ENCODE assay signal across 22 cellular contexts in the genomic region with DNA sequence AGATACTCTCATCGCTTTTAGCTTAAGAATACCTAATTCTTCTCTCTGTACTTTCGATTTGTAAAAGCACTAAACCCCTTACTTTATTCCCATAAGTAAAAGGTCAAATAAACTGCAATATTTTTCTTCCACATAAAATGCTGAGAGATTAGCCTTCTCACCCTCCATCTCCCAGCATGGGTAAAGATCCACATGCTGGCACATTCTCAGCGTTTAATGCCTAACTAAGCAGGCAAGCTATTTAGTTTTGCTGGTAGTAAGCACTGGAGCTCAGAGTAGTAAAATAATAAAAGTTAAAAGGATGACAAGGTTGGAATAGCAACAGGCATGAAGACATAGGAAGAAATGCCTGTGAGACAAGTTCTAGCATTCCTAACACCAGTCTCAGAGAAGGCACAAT.
"Had no signal": no experiment of that assay in that cellular context is flagged by ENCODE, and none has a peak within 500 bp of the region (broad histone marks: within the 10 kb centered on the region; RNA-seq: fewer than 3 reads in every experiment).

No MANE protein-coding gene starts in this region.

- H3K36me3 ChIP-seq: upper lobe of right lung had no signal

- H3K27ac ChIP-seq: body of pancreas, upper lobe of right lung, VCaP had no signal

- DNase-seq: activated CD4-positive, alpha-beta memory T cell treated with anti-CD3 and anti-CD28 coated beads, Interleukin-2, amount 10 ng/mL, durations not matched to agents 7 days and 5 days; activated CD4-positive, alpha-beta T cell treated with anti-CD3 and anti-CD28 coated beads, Interleukin-2, amount 10 ng/mL, durations not matched to agents 24 days and 14 days; activated effector memory CD4-positive, alpha-beta T cell treated with anti-CD3 and anti-CD28 coated beads, Interleukin-2, amount 50 U/mL, for 16 hours; activated naive CD4-positive, alpha-beta T cell treated with anti-CD3 and anti-CD28 coated beads, Interleukin-2, amount 10 ng/mL, durations not matched to agents 7 days and 5 days; activated naive CD8-positive, alpha-beta T cell treated with anti-CD3 and anti-CD28 coated beads, Interleukin-2, amount 50 U/mL, for 24 hours; activated T-cell treated with anti-CD3 and anti-CD28 coated beads for 4 hours; body of pancreas; dermis blood vessel endothelial cell; effector CD8-positive, alpha-beta T cell; foreskin melanocyte; mesenchymal stem cell; naive B cell; posterior cingulate gyrus; stimulated activated CD4-positive, alpha-beta T cell treated with anti-CD3 and anti-CD28 coated beads, Interleukin-4, amount 100 ng/mL, for 24 hours; stimulated activated naive CD8-positive, alpha-beta T cell treated with anti-CD3 and anti-CD28 coated beads, Interleukin-15, Interleukin-2, amounts not matched to agents 100 U/mL and 50 U/mL, for 24 hours; T-cell; upper lobe of right lung had no signal

- ATAC-seq: activated CD4-positive, CD25-positive, alpha-beta regulatory T cell treated with anti-CD3 and anti-CD28 coated beads, Interleukin-2, amount 50 U/mL, for 24 hours; activated naive CD8-positive, alpha-beta T cell treated with anti-CD3 and anti-CD28 coated beads, Interleukin-2, amount 50 U/mL, for 24 hours; body of pancreas; esophagus mucosa; stimulated activated naive CD8-positive, alpha-beta T cell treated with anti-CD3 and anti-CD28 coated beads, Interleukin-15, Interleukin-2, amounts not matched to agents 100 U/mL and 50 U/mL, for 24 hours; T-cell; upper lobe of right lung had no signal

- H3K36me3 Mint-ChIP-seq: activated naive CD4-positive, alpha-beta T cell treated with anti-CD3 and anti-CD28 coated beads, Interleukin-2, amount 10 ng/mL, durations not matched to agents 7 days and 5 days; naive B cell; T-cell had no signal

- H3K4me1 Mint-ChIP-seq: activated CD4-positive, alpha-beta memory T cell treated with anti-CD3 and anti-CD28 coated beads, Interleukin-2, amount 10 ng/mL, durations not matched to agents 7 days and 5 days; activated CD4-positive, alpha-beta T cell treated with anti-CD3 and anti-CD28 coated beads, Interleukin-2, amount 10 ng/mL, durations not matched to agents 24 days and 14 days; activated naive CD4-positive, alpha-beta T cell treated with anti-CD3 and anti-CD28 coated beads, Interleukin-2, amount 10 ng/mL, durations not matched to agents 7 days and 5 days; activated naive CD8-positive, alpha-beta T cell treated with anti-CD3 and anti-CD28 coated beads, Interleukin-2, amount 50 U/mL, for 24 hours; naive B cell; T-cell had no signal

- H3K4me3 ChIP-seq: body of pancreas, upper lobe of right lung had no signal

- H3K9me3 ChIP-seq: body of pancreas, upper lobe of right lung had no signal

- H3K27me3 Mint-ChIP-seq: activated CD4-positive, alpha-beta memory T cell treated with anti-CD3 and anti-CD28 coated beads, Interleukin-2, amount 10 ng/mL, durations not matched to agents 7 days and 5 days; activated CD4-positive, alpha-beta T cell treated with anti-CD3 and anti-CD28 coated beads, Interleukin-2, amount 10 ng/mL, durations not matched to agents 24 days and 14 days; activated naive CD4-positive, alpha-beta T cell treated with anti-CD3 and anti-CD28 coated beads, Interleukin-2, amount 10 ng/mL, durations not matched to agents 7 days and 5 days; activated naive CD8-positive, alpha-beta T cell treated with anti-CD3 and anti-CD28 coated beads, Interleukin-2, amount 50 U/mL, for 24 hours; T-cell had no signal

- H3K9me3 Mint-ChIP-seq: activated CD4-positive, alpha-beta T cell treated with anti-CD3 and anti-CD28 coated beads, Interleukin-2, amount 10 ng/mL, durations not matched to agents 24 days and 14 days; activated naive CD4-positive, alpha-beta T cell treated with anti-CD3 and anti-CD28 coated beads, Interleukin-2, amount 10 ng/mL, durations not matched to agents 7 days and 5 days; activated naive CD8-positive, alpha-beta T cell treated with anti-CD3 and anti-CD28 coated beads, Interleukin-2, amount 50 U/mL, for 24 hours; neural crest cell; T-helper 2 cell treated with Interferon-gamma antibody and Interleukin-4, amounts not matched to agents 5 μg/mL and 100 μg/mL, for 36 hours had no signal

- H3K4me1 ChIP-seq: body of pancreas, upper lobe of right lung had no signal

- H3K4me3 Mint-ChIP-seq: activated CD4-positive, alpha-beta memory T cell treated with anti-CD3 and anti-CD28 coated beads, Interleukin-2, amount 10 ng/mL, durations not matched to agents 7 days and 5 days; activated CD4-positive, alpha-beta T cell treated with anti-CD3 and anti-CD28 coated beads, Interleukin-2, amount 10 ng/mL, durations not matched to agents 24 days and 14 days; activated naive CD4-positive, alpha-beta T cell treated with anti-CD3 and anti-CD28 coated beads, Interleukin-2, amount 10 ng/mL, durations not matched to agents 7 days and 5 days; activated naive CD8-positive, alpha-beta T cell treated with anti-CD3 and anti-CD28 coated beads, Interleukin-2, amount 50 U/mL, for 24 hours; naive B cell; neural crest cell; T-cell; T-helper 2 cell treated with Interferon-gamma antibody and Interleukin-4, amounts not matched to agents 5 μg/mL and 100 μg/mL, for 36 hours had no signal

- H3K27me3 ChIP-seq: body of pancreas, upper lobe of right lung had no signal

- H3K27ac Mint-ChIP-seq: activated CD4-positive, alpha-beta memory T cell treated with anti-CD3 and anti-CD28 coated beads, Interleukin-2, amount 10 ng/mL, durations not matched to agents 7 days and 5 days; activated CD4-positive, alpha-beta T cell treated with anti-CD3 and anti-CD28 coated beads, Interleukin-2, amount 10 ng/mL, durations not matched to agents 24 days and 14 days; activated naive CD4-positive, alpha-beta T cell treated with anti-CD3 and anti-CD28 coated beads, Interleukin-2, amount 10 ng/mL, durations not matched to agents 7 days and 5 days; activated naive CD8-positive, alpha-beta T cell treated with anti-CD3 and anti-CD28 coated beads, Interleukin-2, amount 50 U/mL, for 24 hours; naive B cell; T-cell; T-helper 2 cell treated with Interferon-gamma antibody and Interleukin-4, amounts not matched to agents 5 μg/mL and 100 μg/mL, for 36 hours had no signal
